In the genomic region with DNA sequence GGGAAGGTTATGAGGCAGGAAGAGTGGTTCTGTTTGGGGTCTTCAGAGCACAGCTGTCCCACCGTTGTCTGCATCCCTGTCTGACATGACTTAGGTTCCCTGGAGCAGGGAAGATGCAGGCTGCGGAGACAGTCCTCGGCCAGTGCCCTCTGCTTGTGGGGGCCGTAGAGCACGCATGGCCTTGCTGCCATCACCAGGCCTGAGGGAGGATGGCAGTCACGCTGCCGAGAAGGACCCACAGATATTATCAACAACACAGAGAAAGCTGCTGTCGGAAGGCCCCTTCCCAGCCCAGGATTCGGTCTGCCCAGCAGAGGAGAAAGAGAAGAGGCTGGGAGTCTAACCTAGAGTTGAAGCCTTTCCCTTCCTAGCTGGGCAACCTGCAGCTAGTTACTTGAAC, we compare ENCODE assay signal across 11 cellular contexts. TPM values are rescaled to one million over a fixed set of nuclear protein-coding genes. Genes with fewer than 3 reads are reported as not detected.
DNase-seq lines count a peak whose midpoint lies in the region; ATAC-seq and TF ChIP-seq lines count a peak whose summit lies in the region.
"Had no signal": no experiment of that assay in that cellular context is flagged by ENCODE, and none has a peak within 500 bp of the region (broad histone marks: within the 10 kb centered on the region; RNA-seq: fewer than 3 reads in every experiment).

No MANE protein-coding gene starts in this region.

- H3K27me3 ChIP-seq in kidney epithelial cell (ENCODE audit: control insufficient read depth, insufficient read depth, low read length): no peaks in the 10 kb centered on the region

- peaks cover 10% of the 10 kb centered on the region for H3K27me3 Mint-ChIP-seq in type B pancreatic cell
- H3K27me3 Mint-ChIP-seq in activated CD4-positive, alpha-beta T cell treated with anti-CD3 and anti-CD28 coated beads, Interleukin-2, amount 10 ng/mL, durations not matched to agents 7 days and 5 days: no peaks in the 10 kb centered on the region

- peak; percentile 35 for DNase-seq in NCI-H2227 (lab: John Stamatoyannopoulos, UW; ENCODE audit: unreplicated experiment)
- no peak for DNase-seq in NCI-H2227 treated with DMSO at 0.1 percent for 48 hours (lab: John Stamatoyannopoulos, UW)
- peak; percentile 63 for DNase-seq in cerebellum (ENCODE audit: low spot score)
- DNase-seq in kidney epithelial cell (ENCODE audit: low read depth): no peak
- DNase-seq in type B pancreatic cell (ENCODE audit: extremely low spot score, unreplicated experiment): no peak
- DNase-seq in activated CD4-positive, alpha-beta T cell treated with anti-CD3 and anti-CD28 coated beads, Interleukin-2, amount 10 ng/mL, durations not matched to agents 7 days and 5 days: no peak
- DNase-seq: RPMI8226; stimulated activated CD4-positive, alpha-beta T cell treated with anti-CD3 and anti-CD28 coated beads, Interleukin-4, amount 100 ng/mL, for 24 hours had no signal

- H3K36me3 ChIP-seq in kidney epithelial cell (ENCODE audit: control insufficient read depth, insufficient read depth, low read length): no peaks in the 10 kb centered on the region

- ATAC-seq in GM21515 (IDR thresholded peaks at IDR 0.05; ENCODE audit: unreplicated experiment): no peak
- ATAC-seq in HG02973 (IDR thresholded peaks at IDR 0.05; ENCODE audit: unreplicated experiment): no peak

- TF ChIP-seq CTCF in kidney epithelial cell (IDR thresholded peaks at IDR 0.05; ENCODE audit: insufficient read depth, low read length, poor library complexity, severe bottlenecking) (peak; percentile 64), type B pancreatic cell (conservative IDR thresholded peaks at IDR 0.05) (peak; percentile 59)

- no peak overlapping the region for H3K4me3 ChIP-seq in kidney epithelial cell (ENCODE audit: low read depth, low read length)

- no peaks in the 10 kb centered on the region for H3K9me3 Mint-ChIP-seq in type B pancreatic cell
- no peaks in the 10 kb centered on the region for H3K9me3 Mint-ChIP-seq in activated CD4-positive, alpha-beta T cell treated with anti-CD3 and anti-CD28 coated beads, Interleukin-2, amount 10 ng/mL, durations not matched to agents 7 days and 5 days
- H3K9me3 Mint-ChIP-seq: activated T-helper 1 cell treated with anti-CD3 and anti-CD28 coated beads, Interleukin-12 subunit alpha, Interleukin-12 subunit beta, Interleukin-2, Interleukin-4 antibody, amounts not matched to agents 30 ng/mL and 10 ng/mL and 1 ng/mL, durations not matched to agents 14 hours and 24 hours and 36 hours had no signal

- CTCF ChIA-PET in activated CD4-positive, alpha-beta T cell treated with anti-CD3 and anti-CD28 coated beads, Interleukin-2, amount 10 ng/mL, durations not matched to agents 7 days and 5 days (lab: Charles Lee): interaction anchor here (0.8 kb wide), 1 partner anchor 14 kb away, joined by 3 read pairs; no protein-coding TSS in a partner anchor

- no peak overlapping the region for H3K27ac Mint-ChIP-seq in type B pancreatic cell
- H3K27ac Mint-ChIP-seq in activated CD4-positive, alpha-beta T cell treated with anti-CD3 and anti-CD28 coated beads, Interleukin-2, amount 10 ng/mL, durations not matched to agents 7 days and 5 days: no peak overlapping the region
- H3K27ac Mint-ChIP-seq: activated T-helper 1 cell treated with anti-CD3 and anti-CD28 coated beads, Interleukin-12 subunit alpha, Interleukin-12 subunit beta, Interleukin-2, Interleukin-4 antibody, amounts not matched to agents 30 ng/mL and 10 ng/mL and 1 ng/mL, durations not matched to agents 14 hours and 24 hours and 36 hours had no signal

- POLR2A ChIA-PET in activated CD4-positive, alpha-beta T cell treated with anti-CD3 and anti-CD28 coated beads, Interleukin-2, amount 10 ng/mL, durations not matched to agents 7 days and 5 days (lab: Charles Lee): no interaction called here

- H3K36me3 Mint-ChIP-seq in type B pancreatic cell: no peaks in the 10 kb centered on the region
- no peaks in the 10 kb centered on the region for H3K36me3 Mint-ChIP-seq in activated CD4-positive, alpha-beta T cell treated with anti-CD3 and anti-CD28 coated beads, Interleukin-2, amount 10 ng/mL, durations not matched to agents 7 days and 5 days (ENCODE audit: low read depth)

- H3K4me3 Mint-ChIP-seq in type B pancreatic cell: no peak overlapping the region
- no peak overlapping the region for H3K4me3 Mint-ChIP-seq in activated CD4-positive, alpha-beta T cell treated with anti-CD3 and anti-CD28 coated beads, Interleukin-2, amount 10 ng/mL, durations not matched to agents 7 days and 5 days
- H3K4me3 Mint-ChIP-seq: activated T-helper 1 cell treated with anti-CD3 and anti-CD28 coated beads, Interleukin-12 subunit alpha, Interleukin-12 subunit beta, Interleukin-2, Interleukin-4 antibody, amounts not matched to agents 30 ng/mL and 10 ng/mL and 1 ng/mL, durations not matched to agents 14 hours and 24 hours and 36 hours had no signal

- H3K4me1 Mint-ChIP-seq in type B pancreatic cell (ENCODE audit: unreplicated experiment): no peaks in the 10 kb centered on the region
- H3K4me1 Mint-ChIP-seq in activated CD4-positive, alpha-beta T cell treated with anti-CD3 and anti-CD28 coated beads, Interleukin-2, amount 10 ng/mL, durations not matched to agents 7 days and 5 days: no peaks in the 10 kb centered on the region

RNA-seq across cellular contexts. Expression of a gene that starts 35.0 kb away (rescaled TPM):
- total RNA-seq in cerebellum: 127 TPM
- total RNA-seq in kidney epithelial cell: 107 and 141 TPM in 2 replicates
- 238 and 308 TPM in 2 replicates for total RNA-seq in type B pancreatic cell (ENCODE audit: low replicate concordance)
- 100 to 1,000 TPM; 278 to 334 TPM for total RNA-seq in activated CD4-positive, alpha-beta T cell treated with anti-CD3 and anti-CD28 coated beads, Interleukin-2, amount 10 ng/mL, durations not matched to agents 7 days and 5 days

RNA-seq across cellular contexts. Expression of a gene that starts 35.4 kb away (rescaled TPM):
- total RNA-seq in cerebellum (72.8 TPM), kidney epithelial cell (82.8 and 86.3 TPM in 2 replicates), type B pancreatic cell (ENCODE audit: low replicate concordance) (60.9 and 74.8 TPM in 2 replicates)
- 10 to 100 TPM; 43.7 to 50.4 TPM for total RNA-seq in activated CD4-positive, alpha-beta T cell treated with anti-CD3 and anti-CD28 coated beads, Interleukin-2, amount 10 ng/mL, durations not matched to agents 7 days and 5 days

Comparison
In these comparisons a context has a peak if more than half of its experiments do, and no peak if none do; other contexts are left out.
1. DNase-seq: peak in NCI-H2227 (single experiment) and cerebellum (single experiment); none in NCI-H2227 treated with DMSO at 0.1 percent for 48 hours (single experiment), kidney epithelial cell (single experiment), type B pancreatic cell (single experiment) and activated CD4-positive, alpha-beta T cell treated with anti-CD3 and anti-CD28 coated beads, Interleukin-2, amount 10 ng/mL, durations not matched to agents 7 days and 5 days (single experiment).